In genomic region chr9:86795861-86796497, GRCh38 we compare ENCODE assay signal across 13 cellular contexts.
A peak's percentile ranks its signal among the peaks of the same experiment; 100 is the strongest.
DNase-seq lines count a peak whose midpoint lies in the region; ATAC-seq and TF ChIP-seq lines count a peak whose summit lies in the region.
"Had no signal": no experiment of that assay in that cellular context is flagged by ENCODE, and none has a peak within 500 bp of the region (broad histone marks: within the 10 kb centered on the region; RNA-seq: fewer than 3 reads in every experiment).

No MANE protein-coding gene starts in this region.

- no peak overlapping the region for H3K4me3 Mint-ChIP-seq in stimulated activated memory B cell treated with anti-CD40 and anti-IgM and Interleukin-4, amounts not matched to agents 10 μg/mL and 1 μg/mL and 100 μg/mL, for 72 hours
- H3K4me3 Mint-ChIP-seq: activated T-cell treated with anti-CD3 and anti-CD28 coated beads, Interleukin-2, amount 50 U/mL, for 4 hours had no signal

- H3K4me1 ChIP-seq in stomach: peaks cover 0 to 32% (median 10%) of the 10 kb centered on the region in 4 donors
- H3K4me1 ChIP-seq: parathyroid adenoma had no signal

- DNase-seq in GM04504 (ENCODE audit: low read depth) (peak; percentile 89), choroid plexus epithelial cell (ENCODE audit: low read depth) (peak; percentile 90), iris pigment epithelial cell (ENCODE audit: low read depth) (peak; percentile 72), stomach (no peak), D341Med (ENCODE audit: low spot score) (no peak), NCI-H526 treated with DMSO at 0.1 percent for 48 hours (lab: John Stamatoyannopoulos, UW) (no peak)
- DNase-seq: activated T-cell treated with anti-CD3 and anti-CD28 coated beads, Interleukin-2, amount 50 U/mL, for 4 hours; dermis blood vessel endothelial cell; NCI-H1930; OCI-M1 had no signal

- H3K27ac ChIP-seq in stomach: peak overlapping the region in 3 of 5 donors; percentile 11 to 45 (median 11)
- H3K27ac ChIP-seq: parathyroid adenoma had no signal

- peaks cover 3% of the 10 kb centered on the region for H3K9me3 Mint-ChIP-seq in stimulated activated memory B cell treated with anti-CD40 and anti-IgM and Interleukin-4, amounts not matched to agents 10 μg/mL and 1 μg/mL and 100 μg/mL, for 72 hours
- H3K9me3 Mint-ChIP-seq: activated T-cell treated with anti-CD3 and anti-CD28 coated beads, Interleukin-2, amount 50 U/mL, for 4 hours had no signal

- no peak overlapping the region for H3K27ac Mint-ChIP-seq in stimulated activated memory B cell treated with anti-CD40 and anti-IgM and Interleukin-4, amounts not matched to agents 10 μg/mL and 1 μg/mL and 100 μg/mL, for 72 hours

- H3K4me3 ChIP-seq in choroid plexus epithelial cell (ENCODE audit: low read depth, low read length) (no peak overlapping the region), stomach (no peak overlapping the region)

- no peaks in the 10 kb centered on the region for H3K4me1 Mint-ChIP-seq in stimulated activated memory B cell treated with anti-CD40 and anti-IgM and Interleukin-4, amounts not matched to agents 10 μg/mL and 1 μg/mL and 100 μg/mL, for 72 hours

- TF ChIP-seq CTCF in choroid plexus epithelial cell (conservative IDR thresholded peaks at IDR 0.05; ENCODE audit: low read depth, low read length) (peak; percentile 66), stomach (IDR thresholded peaks at IDR 0.05) (no peak)

- H3K36me3 Mint-ChIP-seq in stimulated activated memory B cell treated with anti-CD40 and anti-IgM and Interleukin-4, amounts not matched to agents 10 μg/mL and 1 μg/mL and 100 μg/mL, for 72 hours: no peaks in the 10 kb centered on the region

- TF ChIP-seq POLR2A in stomach (IDR thresholded peaks at IDR 0.05): no peak

- H3K9me3 ChIP-seq in stomach: no peaks in the 10 kb centered on the region

- no peaks in the 10 kb centered on the region for H3K36me3 ChIP-seq in stomach

- no peaks in the 10 kb centered on the region for H3K27me3 Mint-ChIP-seq in stimulated activated memory B cell treated with anti-CD40 and anti-IgM and Interleukin-4, amounts not matched to agents 10 μg/mL and 1 μg/mL and 100 μg/mL, for 72 hours

- no peaks in the 10 kb centered on the region for H3K27me3 ChIP-seq in stomach

- intact Hi-C loops in stomach (cut with DNase I; ENCODE audit: low total_unique reads): no loop called here

- no peak for TF ChIP-seq EP300 in stomach (IDR thresholded peaks at IDR 0.05)

- 49 to 66% (median 57%) methylated on average over 8 of the region's 8 CpGs for WGBS in stomach, 5 donors

- no peak for ATAC-seq in stimulated activated memory B cell treated with anti-CD40 and anti-IgM and Interleukin-4, amounts not matched to agents 10 μg/mL and 1 μg/mL and 100 μg/mL, for 72 hours
- ATAC-seq in HG02610 (IDR thresholded peaks at IDR 0.05; ENCODE audit: unreplicated experiment): no peak
- ATAC-seq: activated T-cell treated with anti-CD3 and anti-CD28 coated beads, Interleukin-2, amount 50 U/mL, for 4 hours had no signal

Comparison
In these comparisons a context has a peak if more than half of its experiments do, and no peak if none do; other contexts are left out.
1. DNase-seq: peak in GM04504 (single experiment), choroid plexus epithelial cell (single experiment) and iris pigment epithelial cell (single experiment); none in stomach (single experiment), D341Med (single experiment) and NCI-H526 treated with DMSO at 0.1 percent for 48 hours (single experiment).